ENCODE assay signal across 8 cellular contexts in the genomic region with DNA sequence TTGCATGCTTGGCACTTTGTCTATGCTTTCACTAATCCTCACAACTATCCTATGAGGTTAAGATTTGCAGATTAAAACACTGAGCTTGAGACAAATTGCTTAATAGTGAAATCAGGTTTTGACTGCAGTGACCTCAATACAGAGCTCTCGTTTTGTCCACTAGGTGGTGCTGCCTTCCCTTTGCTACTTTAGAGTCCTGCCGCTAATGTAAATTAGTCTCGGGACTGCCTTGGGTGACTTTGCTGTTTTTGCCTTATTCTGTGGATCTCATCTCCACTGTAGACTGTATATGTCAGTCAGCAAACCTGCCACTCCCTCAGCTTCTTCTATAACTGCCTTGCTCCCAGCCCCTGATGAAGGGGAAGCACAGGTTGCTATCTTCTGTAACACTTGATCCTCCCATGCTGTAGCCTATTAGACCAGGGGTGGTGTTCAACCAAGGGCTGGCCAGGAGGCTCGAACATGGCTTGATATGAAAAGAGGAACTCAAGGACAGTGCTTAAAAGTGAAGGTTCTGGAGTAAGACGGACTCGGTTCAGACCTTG. TPM values are rescaled to one million over a fixed set of nuclear protein-coding genes. Genes with fewer than 3 reads are reported as not detected.
DNase-seq lines count a peak whose midpoint lies in the region; ATAC-seq and TF ChIP-seq lines count a peak whose summit lies in the region.

No MANE protein-coding gene starts in this region.

- no peaks in the 10 kb centered on the region for H3K27me3 ChIP-seq in SJCRH30
- H3K27me3 ChIP-seq in adipocyte (replicated peaks; ENCODE audit: control insufficient read depth, insufficient read depth, low read length): peaks cover 2% of the 10 kb centered on the region

- CTCF ChIA-PET in GM10248 (lab: Yijun Ruan, JAX): interaction anchor here (0.6 to 7.4 kb wide), 42 partner anchors 10 to 1062 kb away, joined by 3 to 198 read pairs (median 4); partner anchors contain the start of genes ASB4 and SGCE

- intact Hi-C loops in left ventricle myocardium superior (cut with micrococcal nuclease): loop anchor here (5.0 kb wide), 1 partner anchor 176 kb away; no protein-coding TSS in a partner anchor

- H3K4me1 ChIP-seq in SJCRH30: peaks cover 9% of the 10 kb centered on the region; the same call in 1 of the 2 replicates
- H3K4me1 ChIP-seq in adipocyte (ENCODE audit: control insufficient read depth, insufficient read depth, low read length): no peaks in the 10 kb centered on the region

- peak; percentile 94 for ATAC-seq in left ventricle myocardium superior

- DNase-seq in GM10248 (ENCODE audit: extremely low spot score) (peak; percentile 41), GOT3 (lab: John Stamatoyannopoulos, UW) (peak; percentile 28), SJCRH30 (peak; percentile 74 to 88), adipocyte (ENCODE audit: low read depth) (peak; percentile 90), left ventricle myocardium superior (peak; percentile 37), retina (peak; percentile 64), GM19238 (ENCODE audit: insufficient read length, low spot score) (no peak)

- H3K27ac ChIP-seq in KOPT-K1 (ENCODE audit: low read depth, low read length, poor library complexity, severe bottlenecking): peak overlapping the region; percentile 41
- no peak overlapping the region for H3K27ac ChIP-seq in SJCRH30

- H3K4me3 ChIP-seq in SJCRH30: no peak overlapping the region
- H3K4me3 ChIP-seq in adipocyte (ENCODE audit: low read length): no peak overlapping the region

- POLR2A ChIA-PET in GM10248 (lab: Yijun Ruan, JAX): no interaction called here

- no peaks in the 10 kb centered on the region for H3K36me3 ChIP-seq in KOPT-K1 (ENCODE audit: insufficient read depth, low read length)
- no peaks in the 10 kb centered on the region for H3K36me3 ChIP-seq in SJCRH30
- H3K36me3 ChIP-seq in adipocyte (ENCODE audit: control insufficient read depth, insufficient read depth, low read length, severe bottlenecking): no peaks in the 10 kb centered on the region

- H3K9ac ChIP-seq in adipocyte (ENCODE audit: low read length): no peak overlapping the region

- H3K9me3 ChIP-seq in KOPT-K1 (ENCODE audit: insufficient read depth, low read length, poor library complexity, severe bottlenecking) (no peaks in the 10 kb centered on the region), SJCRH30 (replicated peaks) (no peaks in the 10 kb centered on the region), adipocyte (ENCODE audit: control insufficient read depth, low read length) (no peaks in the 10 kb centered on the region)

- TF ChIP-seq CTCF in GM10248 (IDR thresholded peaks at IDR 0.05; ENCODE audit: control extremely low read depth, extremely low read depth, low read depth, missing control alignments): peak; percentile 88

RNA-seq across cellular contexts. Expression of gene ASB4, which starts 26.0 kb away (rescaled TPM):
- total RNA-seq in SJCRH30 (2014; rRNA removed; shearing (Covaris generic)): 0.08 and 0.15 TPM in 2 replicates
- total RNA-seq in left ventricle myocardium superior: 8.7 TPM
